8 cellular contexts compared by ENCODE assay signal in genomic region chr1:84691139-84691783, GRCh38. TPM values are rescaled to one million over a fixed set of nuclear protein-coding genes. Genes with fewer than 3 reads are reported as not detected.
DNase-seq lines count a peak whose midpoint lies in the region; ATAC-seq and TF ChIP-seq lines count a peak whose summit lies in the region.

No MANE protein-coding gene starts in this region.

- peak overlapping the region; percentile 75 for H2AFZ ChIP-seq in DND-41 (ENCODE audit: low read depth, low read length)

- no peak for ATAC-seq in DND-41 (ENCODE audit: insufficient read depth, low read depth)

- H3K9ac ChIP-seq in DND-41 (ENCODE audit: low read depth, low read length), result peak overlapping the region; percentile 67

- no peaks in the 10 kb centered on the region for H3K9me3 ChIP-seq in DND-41 (ENCODE audit: insufficient read depth, low read length, severe bottlenecking)

- DNase-seq in DND-41 (no peak), LNCaP clone FGC (ENCODE audit: low read depth) (no peak), chondrocyte (ENCODE audit: low spot score) (no peak), 8988T (no peak), GM10266 (ENCODE audit: extremely low spot score) (no peak), NCI-H446 treated with DMSO at 0.1 percent for 48 hours (lab: John Stamatoyannopoulos, UW) (no peak), glomerular visceral epithelial cell (ENCODE audit: extremely low spot score) (no peak)

- peaks cover 39% of the 10 kb centered on the region for H3K79me2 ChIP-seq in DND-41 (ENCODE audit: insufficient read depth, low read length)

- H3K4me3 ChIP-seq in DND-41 (ENCODE audit: low read depth in 1 of 2, low read length in 2 of 2), result peak overlapping the region; percentile 70 to 73
- H3K4me3 ChIP-seq in LNCaP clone FGC (ENCODE audit: low read depth, low read length), result peak overlapping the region; percentile 80

- H3K36me3 ChIP-seq in DND-41 (ENCODE audit: insufficient read depth, low read length), result no peaks in the 10 kb centered on the region

- H3K36me3 Mint-ChIP-seq in chondrocyte (ENCODE audit: low read depth) (no peaks in the 10 kb centered on the region), nephron (ENCODE audit: low read depth) (no peaks in the 10 kb centered on the region)

- H3K27me3 Mint-ChIP-seq in chondrocyte (ENCODE audit: low read depth) (no peaks in the 10 kb centered on the region), nephron (ENCODE audit: low read depth) (no peaks in the 10 kb centered on the region)

- H3K27ac ChIP-seq in DND-41 (ENCODE audit: low read length), result peak overlapping the region; percentile 82

- H3K4me3 Mint-ChIP-seq in chondrocyte (ENCODE audit: unreplicated experiment) (peak overlapping the region; percentile 81), nephron (peak overlapping the region; percentile 86 to 97 (median 87))

- H3K27me3 ChIP-seq in DND-41 (ENCODE audit: insufficient read depth, low read length, poor library complexity), result no peaks in the 10 kb centered on the region

- H4K20me1 ChIP-seq in DND-41 (ENCODE audit: insufficient read depth, low read length), result no peaks in the 10 kb centered on the region

- TF ChIP-seq CTCF in DND-41 (IDR thresholded peaks at IDR 0.05; ENCODE audit: borderline replicate concordance, extremely low read depth, low read length, poor library complexity, severe bottlenecking) (no peak), LNCaP clone FGC (IDR thresholded peaks at IDR 0.05; ENCODE audit: control insufficient read depth, extremely low read depth, insufficient read depth) (no peak), chondrocyte (IDR thresholded peaks at IDR 0.05) (no peak), nephron (IDR thresholded peaks at IDR 0.05; ENCODE audit: unreplicated experiment in 3 of 3) (no peak), GM10266 (IDR thresholded peaks at IDR 0.05; ENCODE audit: control insufficient read depth, insufficient read depth, low read depth, missing control alignments) (no peak)

- peak overlapping the region; percentile 69 for H3K4me2 ChIP-seq in DND-41 (ENCODE audit: insufficient read depth, low read length)

- peaks cover 4% of the 10 kb centered on the region for H3K9me3 Mint-ChIP-seq in chondrocyte (ENCODE audit: low read depth)
- peaks cover 3% of the 10 kb centered on the region for H3K9me3 Mint-ChIP-seq in nephron

- H3K4me1 ChIP-seq in DND-41 (ENCODE audit: insufficient read depth, low read length), result peaks cover 58% of the 10 kb centered on the region

- peaks cover 27% of the 10 kb centered on the region for H3K4me1 Mint-ChIP-seq in chondrocyte (ENCODE audit: low read depth)
- H3K4me1 Mint-ChIP-seq in nephron, result peaks cover 48% of the 10 kb centered on the region

- H3K27ac Mint-ChIP-seq in chondrocyte (ENCODE audit: unreplicated experiment) (peak overlapping the region; percentile 53), nephron (peak overlapping the region; percentile 70 to 94 (median 91))

RNA-seq across cellular contexts. Expression of gene SSX2IP, which starts 1.0 kb away (rescaled TPM):
- total RNA-seq in chondrocyte, result 6.1 to 9.5 TPM (median 6.2 TPM) in 3 replicates
